Comparison of ENCODE assay signal across 24 cellular contexts in the genomic region with DNA sequence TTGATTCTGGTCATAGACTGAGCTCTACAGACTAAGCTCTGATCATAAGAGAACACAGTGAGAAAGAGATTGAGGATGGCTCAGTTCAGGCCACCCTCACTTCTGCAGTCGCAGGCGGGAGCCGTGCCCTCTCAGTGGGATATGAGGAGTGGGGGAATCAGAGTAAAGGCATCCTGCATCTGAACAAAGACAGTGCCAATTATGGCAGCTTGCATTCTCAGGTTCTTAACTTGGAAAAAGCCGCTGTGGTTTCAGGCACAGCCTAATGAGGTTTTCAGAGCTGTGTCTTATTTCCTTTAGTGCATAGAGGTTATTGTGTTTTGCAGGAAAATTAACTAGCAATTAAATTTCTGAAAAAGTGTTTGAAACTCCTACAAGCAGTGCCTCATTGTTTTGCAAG.
"Had no signal": no experiment of that assay in that cellular context is flagged by ENCODE, and none has a peak within 500 bp of the region (broad histone marks: within the 10 kb centered on the region; RNA-seq: fewer than 3 reads in every experiment).

No MANE protein-coding gene starts in this region.

- H3K27ac Mint-ChIP-seq: dendritic cell treated with granulocyte-macrophage colony-stimulating factor and Interleukin-4, amounts not matched to agents 40 ng/mL and 50 ng/mL, for 4 days; endodermal cell; mesothelial cell of epicardium; naive B cell; natural killer cell treated with Interleukin-12 subunit alpha and Interleukin-12 subunit beta and Interleukin-15 and Interleukin-18, amount 100 ng/mL, for 72 hours; stimulated activated naive B cell treated with anti-CD40 and anti-IgM and Interleukin-4, amounts not matched to agents 10 μg/mL and 1 μg/mL and 100 μg/mL, for 72 hours; stimulated activated naive CD8-positive, alpha-beta T cell treated with anti-CD3 and anti-CD28 coated beads, Interleukin-15, Interleukin-2, amounts not matched to agents 100 ng/mL and 50 ng/mL, for 24 hours had no signal

- H3K36me3 Mint-ChIP-seq: mesothelial cell of epicardium; natural killer cell treated with Interleukin-12 subunit alpha and Interleukin-12 subunit beta and Interleukin-15 and Interleukin-18, amount 100 ng/mL, for 72 hours; stimulated activated naive B cell treated with anti-CD40 and anti-IgM and Interleukin-4, amounts not matched to agents 10 μg/mL and 1 μg/mL and 100 μg/mL, for 72 hours had no signal

- ATAC-seq: esophagus mucosa; left lung; mucosa of descending colon; natural killer cell treated with Interleukin-12 subunit alpha and Interleukin-12 subunit beta and Interleukin-15 and Interleukin-18, amount 100 ng/mL, for 72 hours; right lobe of liver; stimulated activated naive B cell treated with anti-CD40 and anti-IgM and Interleukin-4, amounts not matched to agents 10 μg/mL and 1 μg/mL and 100 μg/mL, for 72 hours had no signal

- H3K36me3 ChIP-seq: colonic mucosa, gastrocnemius medialis, left lung, pancreas, right lobe of liver, thoracic aorta, tibial nerve, upper lobe of left lung had no signal

- H3K4me1 ChIP-seq: colonic mucosa, left lung, pancreas, right lobe of liver, tibial nerve, upper lobe of left lung had no signal

- H3K9me3 ChIP-seq: colonic mucosa, gastrocnemius medialis, left lung, mucosa of descending colon, pancreas, right lobe of liver, thoracic aorta, upper lobe of left lung had no signal

- H3K9me3 Mint-ChIP-seq: mesothelial cell of epicardium; stimulated activated naive B cell treated with anti-CD40 and anti-IgM and Interleukin-4, amounts not matched to agents 10 μg/mL and 1 μg/mL and 100 μg/mL, for 72 hours; stimulated activated naive CD8-positive, alpha-beta T cell treated with anti-CD3 and anti-CD28 coated beads, Interleukin-15, Interleukin-2, amounts not matched to agents 100 ng/mL and 50 ng/mL, for 24 hours had no signal

- H3K27me3 ChIP-seq: colonic mucosa, pancreas, right lobe of liver, tibial nerve, upper lobe of left lung had no signal

- H3K4me3 Mint-ChIP-seq: dendritic cell treated with granulocyte-macrophage colony-stimulating factor and Interleukin-4, amounts not matched to agents 40 ng/mL and 50 ng/mL, for 4 days; endodermal cell; mesothelial cell of epicardium; naive B cell; natural killer cell treated with Interleukin-12 subunit alpha and Interleukin-12 subunit beta and Interleukin-15 and Interleukin-18, amount 100 ng/mL, for 72 hours; stimulated activated naive B cell treated with anti-CD40 and anti-IgM and Interleukin-4, amounts not matched to agents 10 μg/mL and 1 μg/mL and 100 μg/mL, for 72 hours; stimulated activated naive CD8-positive, alpha-beta T cell treated with anti-CD3 and anti-CD28 coated beads, Interleukin-15, Interleukin-2, amounts not matched to agents 100 ng/mL and 50 ng/mL, for 24 hours had no signal

- H3K27ac ChIP-seq: colonic mucosa, epithelial cell of prostate, left lung, pancreas, right lobe of liver, thoracic aorta, tibial nerve, upper lobe of left lung had no signal

- H3K4me3 ChIP-seq: colonic mucosa, gastrocnemius medialis, left lung, mucosa of descending colon, pancreas, right lobe of liver, thoracic aorta, tibial nerve, upper lobe of left lung had no signal

- H3K4me1 Mint-ChIP-seq: mesothelial cell of epicardium; naive B cell; stimulated activated naive B cell treated with anti-CD40 and anti-IgM and Interleukin-4, amounts not matched to agents 10 μg/mL and 1 μg/mL and 100 μg/mL, for 72 hours had no signal

- DNase-seq: colonic mucosa; effector CD8-positive, alpha-beta T cell; head of caudate nucleus; left lung; mesenchymal stem cell; mucosa of descending colon; naive B cell; pancreas; right lobe of liver; small intestine; stimulated activated CD4-positive, alpha-beta T cell treated with anti-CD3 and anti-CD28 coated beads, Interleukin-15, amount 100 ng/mL, for 24 hours; stimulated activated CD4-positive, alpha-beta T cell treated with anti-CD3 and anti-CD28 coated beads, Interleukin-2, amount 100 ng/mL, for 48 hours; stimulated activated naive B cell treated with anti-CD40 and anti-IgM and Interleukin-4, amounts not matched to agents 10 μg/mL and 1 μg/mL and 100 μg/mL, for 72 hours; upper lobe of left lung had no signal
